In genomic region chr9:110837401-110838005, GRCh38 we compare ENCODE assay signal across 1 cellular context.
TF ChIP-seq lines count a peak whose summit lies in the region.

No MANE protein-coding gene starts in this region.

TF ChIP-seq in IMR-90, 13 proteins besides CTCF, POLR2A, EP300 and RAD21:
- TF ChIP-seq MXI1 (IDR thresholded peaks at IDR 0.05; ENCODE audit: borderline replicate concordance, low read depth, low read length) (no peak), MAFK (IDR thresholded peaks at IDR 0.05; ENCODE audit: low read depth, low read length) (no peak), SMC3 (IDR thresholded peaks at IDR 0.05; ENCODE audit: low read depth, low read length) (no peak), CHD1 (IDR thresholded peaks at IDR 0.05; ENCODE audit: low read depth, low read length) (no peak), ELK1 (IDR thresholded peaks at IDR 0.05; ENCODE audit: borderline replicate concordance, low read depth, low read length) (no peak), FOS (IDR thresholded peaks at IDR 0.05; ENCODE audit: low read depth, low read length) (no peak), CEBPB (IDR thresholded peaks at IDR 0.05; ENCODE audit: low read depth, low read length) (no peak), NFE2L2 (IDR thresholded peaks at IDR 0.05; ENCODE audit: low read depth, low read length) (no peak), USF2 (IDR thresholded peaks at IDR 0.05; ENCODE audit: low read depth, low read length) (no peak), MAZ (IDR thresholded peaks at IDR 0.05; ENCODE audit: borderline replicate concordance, low read depth, low read length) (no peak), RFX5 (IDR thresholded peaks at IDR 0.05; ENCODE audit: low read depth, low read length) (no peak), RCOR1 (IDR thresholded peaks at IDR 0.05; ENCODE audit: insufficient replicate concordance, low read length) (no peak), BHLHE40 (IDR thresholded peaks at IDR 0.05; ENCODE audit: low read depth, low read length) (no peak)
